Comparison of ENCODE assay signal across 1 cellular context in genomic region chr3:194182130-194182529, GRCh38.
TF ChIP-seq lines count a peak whose summit lies in the region.

No MANE protein-coding gene starts in this region.

TF ChIP-seq in K562, 482 proteins besides CTCF, POLR2A, EP300 and RAD21 (continued from another document):
- TF ChIP-seq, protein P1, sequence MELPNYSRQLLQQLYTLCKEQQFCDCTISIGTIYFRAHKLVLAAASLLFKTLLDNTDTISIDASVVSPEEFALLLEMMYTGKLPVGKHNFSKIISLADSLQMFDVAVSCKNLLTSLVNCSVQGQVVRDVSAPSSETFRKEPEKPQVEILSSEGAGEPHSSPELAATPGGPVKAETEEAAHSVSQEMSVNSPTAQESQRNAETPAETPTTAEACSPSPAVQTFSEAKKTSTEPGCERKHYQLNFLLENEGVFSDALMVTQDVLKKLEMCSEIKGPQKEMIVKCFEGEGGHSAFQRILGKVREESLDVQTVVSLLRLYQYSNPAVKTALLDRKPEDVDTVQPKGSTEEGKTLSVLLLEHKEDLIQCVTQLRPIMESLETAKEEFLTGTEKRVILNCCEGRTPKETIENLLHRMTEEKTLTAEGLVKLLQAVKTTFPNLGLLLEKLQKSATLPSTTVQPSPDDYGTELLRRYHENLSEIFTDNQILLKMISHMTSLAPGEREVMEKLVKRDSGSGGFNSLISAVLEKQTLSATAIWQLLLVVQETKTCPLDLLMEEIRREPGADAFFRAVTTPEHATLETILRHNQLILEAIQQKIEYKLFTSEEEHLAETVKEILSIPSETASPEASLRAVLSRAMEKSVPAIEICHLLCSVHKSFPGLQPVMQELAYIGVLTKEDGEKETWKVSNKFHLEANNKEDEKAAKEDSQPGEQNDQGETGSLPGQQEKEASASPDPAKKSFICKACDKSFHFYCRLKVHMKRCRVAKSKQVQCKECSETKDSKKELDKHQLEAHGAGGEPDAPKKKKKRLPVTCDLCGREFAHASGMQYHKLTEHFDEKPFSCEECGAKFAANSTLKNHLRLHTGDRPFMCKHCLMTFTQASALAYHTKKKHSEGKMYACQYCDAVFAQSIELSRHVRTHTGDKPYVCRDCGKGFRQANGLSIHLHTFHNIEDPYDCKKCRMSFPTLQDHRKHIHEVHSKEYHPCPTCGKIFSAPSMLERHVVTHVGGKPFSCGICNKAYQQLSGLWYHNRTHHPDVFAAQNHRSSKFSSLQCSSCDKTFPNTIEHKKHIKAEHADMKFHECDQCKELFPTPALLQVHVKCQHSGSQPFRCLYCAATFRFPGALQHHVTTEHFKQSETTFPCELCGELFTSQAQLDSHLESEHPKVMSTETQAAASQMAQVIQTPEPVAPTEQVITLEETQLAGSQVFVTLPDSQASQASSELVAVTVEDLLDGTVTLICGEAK (IDR thresholded peaks at IDR 0.05): no peak
- TF ChIP-seq, protein P1 (CRISPR knock-in tag; IDR thresholded peaks at IDR 0.05): no peak
- TF ChIP-seq ZNF511 (CRISPR knock-in tag; IDR thresholded peaks at IDR 0.05) (no peak), SAFB (IDR thresholded peaks at IDR 0.05; ENCODE audit: borderline replicate concordance, low read depth, low read length) (no peak), ZNF133 (CRISPR knock-in tag; IDR thresholded peaks at IDR 0.05) (no peak), SRF (CRISPR knock-in tag; IDR thresholded peaks at IDR 0.05) (no peak)
